In the genomic region with DNA sequence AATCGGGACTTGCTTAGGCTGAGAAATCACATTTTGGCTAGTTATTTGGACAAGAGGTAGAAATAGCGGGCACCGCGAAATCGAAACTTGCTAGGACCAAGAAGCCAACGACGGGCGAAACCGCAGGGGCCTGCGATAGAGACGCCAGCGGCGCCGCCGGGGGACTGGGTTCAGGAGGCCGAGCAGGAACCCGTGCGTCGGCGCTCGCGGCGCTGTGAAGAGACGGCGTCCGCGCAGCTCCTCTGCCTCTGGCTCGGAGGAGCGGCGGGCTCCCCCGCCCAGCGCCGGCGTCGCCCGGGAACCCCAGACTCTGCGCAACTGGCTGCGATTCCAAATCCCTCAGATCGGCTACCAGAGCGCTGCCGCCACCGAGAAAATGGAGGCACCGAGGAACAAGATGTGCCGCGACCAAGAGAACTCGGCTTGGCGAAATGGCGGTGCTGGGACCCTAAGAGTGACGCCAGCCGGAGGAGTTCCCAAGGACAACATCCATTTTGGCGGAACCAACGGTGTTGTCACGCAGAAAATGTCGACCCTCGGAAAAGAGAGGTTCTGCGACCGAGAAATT, we compare ENCODE assay signal across 8 cellular contexts. TPM values are rescaled to one million over a fixed set of nuclear protein-coding genes. Genes with fewer than 3 reads are reported as not detected.
A peak's percentile ranks its signal among the peaks of the same experiment; 100 is the strongest.
DNase-seq lines count a peak whose midpoint lies in the region; ATAC-seq and TF ChIP-seq lines count a peak whose summit lies in the region.

No MANE protein-coding gene starts in this region.

- H3K79me2 ChIP-seq in neural cell (replicated peaks; ENCODE audit: insufficient read depth, low read length): peaks cover 16% of the 10 kb centered on the region

- H3K9ac ChIP-seq in BLaER1 treated with 17β-estradiol and CSF1 and Interleukin-3, amounts not matched to agents 10 nM and 100 nM: peak overlapping the region; percentile 96 to 100 (median 99)
- peak overlapping the region; percentile 81 for H3K9ac ChIP-seq in neural cell (ENCODE audit: low read length)

- H3K4me3 Mint-ChIP-seq in stimulated activated naive CD8-positive, alpha-beta T cell treated with anti-CD3 and anti-CD28 coated beads, Interleukin-15, amount 100 ng/mL, for 72 hours: peak overlapping the region; percentile 94 to 95

- peaks cover 47% of the 10 kb centered on the region for H3K4me1 Mint-ChIP-seq in stimulated activated naive CD8-positive, alpha-beta T cell treated with anti-CD3 and anti-CD28 coated beads, Interleukin-15, amount 100 ng/mL, for 72 hours

- CTCF ChIA-PET in Panc1 (lab: Charles Lee): no interaction called here

- H3K27ac Mint-ChIP-seq in stimulated activated naive CD8-positive, alpha-beta T cell treated with anti-CD3 and anti-CD28 coated beads, Interleukin-15, amount 100 ng/mL, for 72 hours: peak overlapping the region; percentile 98 to 100

- H3K4me1 ChIP-seq in BLaER1 treated with 17β-estradiol and CSF1 and Interleukin-3, amounts not matched to agents 10 nM and 100 nM: peaks cover 31 to 46% (median 42%) of the 10 kb centered on the region in 10 experiments
- peaks cover 21% of the 10 kb centered on the region for H3K4me1 ChIP-seq in Panc1 (ENCODE audit: control insufficient read depth, insufficient read depth, low read length)

- H3K36me3 ChIP-seq in BLaER1 treated with 17β-estradiol and CSF1 and Interleukin-3, amounts not matched to agents 10 nM and 100 nM: peaks cover 19 to 28% (median 24%) of the 10 kb centered on the region in 11 experiments
- peaks cover 3% of the 10 kb centered on the region; the same call in 1 of the 2 replicates for H3K36me3 ChIP-seq in Panc1 (ENCODE audit: control insufficient read depth, insufficient read depth, low read length)
- no peaks in the 10 kb centered on the region for H3K36me3 ChIP-seq in neural cell (ENCODE audit: insufficient read depth, low read length)

- TF ChIP-seq CTCF in Panc1 (IDR thresholded peaks at IDR 0.05) (no peak), foreskin fibroblast (IDR thresholded peaks at IDR 0.05; ENCODE audit: low read depth, low read length) (no peak), neural cell (IDR thresholded peaks at IDR 0.05; ENCODE audit: poor library complexity, severe bottlenecking) (no peak)

- H3F3A ChIP-seq in neural cell (ENCODE audit: insufficient read depth, low read length, poor library complexity, severe bottlenecking): no peaks in the 10 kb centered on the region

- no peak for TF ChIP-seq EP300 in neural cell (conservative IDR thresholded peaks at IDR 0.05; ENCODE audit: poor library complexity, severe bottlenecking)

- no peaks in the 10 kb centered on the region for H3K27me3 ChIP-seq in BLaER1 treated with 17β-estradiol and CSF1 and Interleukin-3, amounts not matched to agents 10 nM and 100 nM
- H3K27me3 ChIP-seq in Panc1 (ENCODE audit: control insufficient read depth, insufficient read depth, low read length) (no peaks in the 10 kb centered on the region), neural cell (ENCODE audit: insufficient read depth, low read depth, low read length) (no peaks in the 10 kb centered on the region)

- H3K4me3 ChIP-seq in BLaER1 treated with 17β-estradiol and CSF1 and Interleukin-3, amounts not matched to agents 10 nM and 100 nM: peak overlapping the region; percentile 77 to 88 (median 84)
- H3K4me3 ChIP-seq in Panc1 (ENCODE audit: low read depth in 2 of 2, low read length in 2 of 2) (peak overlapping the region; percentile 62 to 94), foreskin fibroblast (ENCODE audit: low read depth in 1 of 2, low read length in 2 of 2) (peak overlapping the region; percentile 70 to 88), neural cell (ENCODE audit: low read length) (peak overlapping the region; percentile 93)

- peaks cover 0 to 7% (median 0%) of the 10 kb centered on the region in 11 experiments; a peak in 4 of 22 replicates for H4K20me1 ChIP-seq in BLaER1 treated with 17β-estradiol and CSF1 and Interleukin-3, amounts not matched to agents 10 nM and 100 nM
- no peaks in the 10 kb centered on the region for H4K20me1 ChIP-seq in neural cell (ENCODE audit: insufficient read depth)

- no peaks in the 10 kb centered on the region for H3K9me3 Mint-ChIP-seq in stimulated activated naive CD8-positive, alpha-beta T cell treated with anti-CD3 and anti-CD28 coated beads, Interleukin-15, amount 100 ng/mL, for 72 hours

- TF ChIP-seq RAD21 in neural cell (conservative IDR thresholded peaks at IDR 0.05): no peak

- H2AFZ ChIP-seq in neural cell (ENCODE audit: low read depth, low read length): peak overlapping the region; percentile 85

- peaks cover 0 to 14% (median 12%) of the 10 kb centered on the region in 11 experiments; a peak in 17 of 22 replicates for H3K9me3 ChIP-seq in BLaER1 treated with 17β-estradiol and CSF1 and Interleukin-3, amounts not matched to agents 10 nM and 100 nM (replicated peaks in 1 of 11)
- no peaks in the 10 kb centered on the region for H3K9me3 ChIP-seq in Panc1 (ENCODE audit: control insufficient read depth, insufficient read depth, low read depth, low read length)
- H3K9me3 ChIP-seq in neural cell (ENCODE audit: low read length): no peaks in the 10 kb centered on the region

- in situ Hi-C loops in Panc1 (cut with HindIII; ENCODE audit: low pct_unique_long_range_greater_than_20kb, low sequenced_read_pairs): no loop called here

- POLR2A ChIA-PET in Panc1 (lab: Charles Lee): interaction anchor here (0.6 kb wide), 1 partner anchor 116 kb away, joined by 6 read pairs; no protein-coding TSS in a partner anchor

- H3K27me3 Mint-ChIP-seq in stimulated activated naive CD8-positive, alpha-beta T cell treated with anti-CD3 and anti-CD28 coated beads, Interleukin-15, amount 100 ng/mL, for 72 hours: no peaks in the 10 kb centered on the region

- BruUV-seq in Panc1 (replicated peaks; lab: Mats Ljungman, UMichigan): no TSS peak

- peak overlapping the region; percentile 89 to 99 (median 95) for H3K4me2 ChIP-seq in BLaER1 treated with 17β-estradiol and CSF1 and Interleukin-3, amounts not matched to agents 10 nM and 100 nM
- H3K4me2 ChIP-seq in neural cell (ENCODE audit: low read length): peak overlapping the region; percentile 84

- DNase-seq in HS-27A (ENCODE audit: low read depth) (peak; percentile 64), Panc1 (ENCODE audit: low read depth, low spot score) (no peak), foreskin fibroblast (peak; percentile 50 to 79)
- peak; percentile 89 for DNase-seq in activated effector memory CD4-positive, alpha-beta T cell treated with anti-CD3 and anti-CD28 coated beads, Interleukin-2, amount 50 U/mL, for 16 hours
- DNase-seq in stimulated activated naive CD8-positive, alpha-beta T cell treated with anti-CD3 and anti-CD28 coated beads, Interleukin-15, amount 100 ng/mL, for 72 hours: peak; percentile 71 to 79

- ATAC-seq in GM19397 (IDR thresholded peaks at IDR 0.05; ENCODE audit: unreplicated experiment): peak; percentile 38
- ATAC-seq in Panc1: peak; percentile 49
- peak; percentile 52 for ATAC-seq in stimulated activated naive CD8-positive, alpha-beta T cell treated with anti-CD3 and anti-CD28 coated beads, Interleukin-15, amount 100 ng/mL, for 72 hours

- H3K27ac ChIP-seq in BLaER1 treated with 17β-estradiol and CSF1 and Interleukin-3, amounts not matched to agents 10 nM and 100 nM: peak overlapping the region; percentile 95 to 100 (median 99)
- H3K27ac ChIP-seq in Panc1 (ENCODE audit: low read length) (peak overlapping the region; percentile 100), neural cell (ENCODE audit: low read length) (peak overlapping the region; percentile 93)

- intact Hi-C loops in Panc1 (cut with micrococcal nuclease; ENCODE audit: unreplicated experiment): no loop called here

- H3K9me2 ChIP-seq in neural cell (ENCODE audit: insufficient read depth, low read length): no peaks in the 10 kb centered on the region

TF ChIP-seq in neural cell, 6 proteins besides CTCF, POLR2A, EP300 and RAD21:
- TF ChIP-seq SMC3 (conservative IDR thresholded peaks at IDR 0.05; ENCODE audit: poor library complexity): no peak
- no peak for TF ChIP-seq EZH2 (IDR thresholded peaks at IDR 0.05; ENCODE audit: borderline replicate concordance, insufficient read depth, low read length, poor library complexity, severe bottlenecking)
- peak; percentile 16 for TF ChIP-seq POLR2AphosphoS5 (IDR thresholded peaks at IDR 0.05)
- peak; percentile 53 for TF ChIP-seq REST (IDR thresholded peaks at IDR 0.05; ENCODE audit: borderline replicate concordance)
- no peak for TF ChIP-seq TAF1 (IDR thresholded peaks at IDR 0.05; ENCODE audit: low read depth)
- TF ChIP-seq MXI1 (conservative IDR thresholded peaks at IDR 0.05; ENCODE audit: poor library complexity, severe bottlenecking): no peak

RNA-seq across cellular contexts. Expression of gene ANXA2R, which starts 26.2 kb away (rescaled TPM):
- 6.2 TPM for total RNA-seq in Panc1 (2021; ENCODE audit: unreplicated experiment)
- polyA plus RNA-seq in Panc1 (2012; ENCODE audit: insufficient read length): 4.0 TPM
- not detected in 2 replicates for polyA plus RNA-seq in neural cell
- polyA minus RNA-seq in neural cell: 0.49 and 0.58 TPM in 2 replicates

RNA-seq across cellular contexts. Expression of gene ZNF131, which starts 54.4 kb away (rescaled TPM):
- total RNA-seq in Panc1 (2021; ENCODE audit: unreplicated experiment): 47.3 TPM
- polyA plus RNA-seq in Panc1 (2012; ENCODE audit: insufficient read length): 20.7 TPM
- polyA plus RNA-seq in neural cell: 55.8 and 74.0 TPM in 2 replicates
- polyA minus RNA-seq in neural cell: 114 and 118 TPM in 2 replicates
